Comparison of ENCODE assay signal across 8 cellular contexts in the genomic region with DNA sequence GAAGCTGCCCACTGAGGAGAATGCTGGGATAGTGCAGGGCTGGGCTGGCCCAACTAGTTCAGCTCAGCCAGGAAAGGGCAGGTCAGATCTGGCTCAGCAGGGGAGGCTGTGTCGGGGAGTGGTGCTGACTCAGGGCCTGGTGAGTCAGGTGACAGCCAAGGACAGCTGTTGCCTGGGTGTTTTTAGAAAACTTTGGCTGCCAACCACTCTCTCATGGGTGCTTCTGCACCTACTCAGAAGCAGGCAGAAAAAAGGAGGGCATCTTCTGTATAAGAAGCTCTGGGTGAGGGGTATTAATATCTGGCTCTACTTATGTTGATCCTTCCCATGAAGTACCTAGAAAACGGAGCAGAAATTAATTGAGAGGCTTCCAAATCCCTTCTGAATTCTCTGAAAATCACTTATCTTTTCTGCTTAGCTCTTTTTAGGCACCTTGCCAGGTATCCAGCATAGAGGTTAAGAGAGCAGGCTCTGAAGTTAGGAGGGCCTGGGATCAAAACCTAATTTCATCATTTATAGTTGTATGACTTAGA. TPM values are rescaled to one million over a fixed set of nuclear protein-coding genes. Genes with fewer than 3 reads are reported as not detected.
DNase-seq lines count a peak whose midpoint lies in the region; ATAC-seq, FAIRE-seq and TF ChIP-seq lines count a peak whose summit lies in the region.

No MANE protein-coding gene starts in this region.

- H4K20me1 ChIP-seq in mammary epithelial cell (ENCODE audit: insufficient read depth, low read length) (no peaks in the 10 kb centered on the region), HepG2 (ENCODE audit: insufficient read depth, low read length) (no peaks in the 10 kb centered on the region)

- no TSS peak for BruUV-seq in Panc1 (replicated peaks; lab: Mats Ljungman, UMichigan)
- BruUV-seq in mammary epithelial cell (replicated peaks; lab: Mats Ljungman, UMichigan), result no TSS peak
- no TSS peak for BruUV-seq in HepG2 (replicated peaks; lab: Mats Ljungman, UMichigan)

- H3K27me3 ChIP-seq in Panc1 (ENCODE audit: control insufficient read depth, insufficient read depth, low read length), result no peaks in the 10 kb centered on the region
- H3K27me3 ChIP-seq in mammary epithelial cell (ENCODE audit: insufficient read depth, low read length), result no peaks in the 10 kb centered on the region
- peaks cover 2 to 16% of the 10 kb centered on the region in 2 experiments; a peak in 2 of 5 replicates for H3K27me3 ChIP-seq in HepG2 (ENCODE audit: control insufficient read depth in 1 of 2, insufficient read depth in 2 of 2, low read length in 2 of 2)

- no peak for TF ChIP-seq RAD21 in HepG2 (CRISPR knock-in tag; IDR thresholded peaks at IDR 0.05)

- CTCF ChIA-PET in Panc1 (lab: Charles Lee) (interaction anchor here (0.6 kb wide), 1 partner anchor 10 kb away, joined by 4 read pairs; no protein-coding TSS in a partner anchor), mammary epithelial cell (lab: Charles Lee; ENCODE audit: low non-redundant PET) (interaction anchor here (0.6 kb wide), 3 partner anchors 9 to 58 kb away, joined by 3 to 5 read pairs (median 5); no protein-coding TSS in a partner anchor), HepG2 (lab: Yijun Ruan, JAX; ENCODE audit: low intra/inter-chr PET ratio, low total read pairs) (no interaction called here)

- H3K4me2 ChIP-seq in mammary epithelial cell (ENCODE audit: insufficient read depth, low read depth, low read length) (no peak overlapping the region), HepG2 (ENCODE audit: low read depth, low read length) (peak overlapping the region; percentile 21)

- H3K27ac ChIP-seq in Panc1 (ENCODE audit: low read length), result peak overlapping the region; percentile 57
- H3K27ac ChIP-seq in mammary epithelial cell (ENCODE audit: insufficient read depth, low read depth, low read length), result peak overlapping the region; percentile 81
- no peak overlapping the region for H3K27ac ChIP-seq in HepG2 (ENCODE audit: extremely low read length, insufficient read depth, low read length)

- H3K79me2 ChIP-seq in mammary epithelial cell (ENCODE audit: insufficient read depth, low read length) (no peaks in the 10 kb centered on the region), HepG2 (ENCODE audit: insufficient read depth, low read length) (no peaks in the 10 kb centered on the region)

- intact Hi-C loops in Panc1 (cut with micrococcal nuclease; ENCODE audit: unreplicated experiment), result no loop called here
- intact Hi-C loops in mammary epithelial cell (cut with micrococcal nuclease), result loop anchor here (1.0 to 2.0 kb wide), 3 partner anchors 9 to 19 kb away; no protein-coding TSS in a partner anchor
- intact Hi-C loops in HepG2 (cut with micrococcal nuclease; ENCODE audit: unreplicated experiment), result loop anchor here (2.0 kb wide), 1 partner anchor 63 kb away; no protein-coding TSS in a partner anchor

- in situ Hi-C loops in Panc1 (cut with HindIII; ENCODE audit: low pct_unique_long_range_greater_than_20kb, low sequenced_read_pairs), result no loop called here
- in situ Hi-C loops in mammary epithelial cell (cut with MboI; ENCODE audit: low sequenced_read_pairs in 2 of 2), result no loop called here
- in situ Hi-C loops in HepG2 (cut with HindIII; ENCODE audit: extremely low pct_ligation_motif_present, low pct_unique_long_range_greater_than_20kb), result no loop called here

- H2AFZ ChIP-seq in mammary epithelial cell (ENCODE audit: low read depth, low read length) (peak overlapping the region; percentile 29), HepG2 (ENCODE audit: low read length) (no peak overlapping the region)

- H3K36me3 ChIP-seq in Panc1 (ENCODE audit: control insufficient read depth, insufficient read depth, low read length), result no peaks in the 10 kb centered on the region
- H3K36me3 ChIP-seq in mammary epithelial cell (ENCODE audit: insufficient read depth, low read length), result no peaks in the 10 kb centered on the region
- H3K36me3 ChIP-seq in HepG2 (replicated peaks in 1 of 2; ENCODE audit: control insufficient read depth in 1 of 2, insufficient read depth in 2 of 2, low read length in 2 of 2), result no peaks in the 10 kb centered on the region

- dilution Hi-C loops in mammary epithelial cell (cut with HindIII; ENCODE audit: low sequenced_read_pairs), result no loop called here

- H3K9me3 ChIP-seq in Panc1 (ENCODE audit: control insufficient read depth, insufficient read depth, low read depth, low read length) (no peaks in the 10 kb centered on the region), mammary epithelial cell (replicated peaks; ENCODE audit: insufficient read depth, low read length) (no peaks in the 10 kb centered on the region), HepG2 (ENCODE audit: low read length) (no peaks in the 10 kb centered on the region)

- POLR2A ChIA-PET in Panc1 (lab: Charles Lee), result interaction anchor here (0.5 to 1.2 kb wide), 5 partner anchors 70 to 394 kb away, joined by 3 to 7 read pairs (median 5); a partner anchor contains a TSS
- POLR2A ChIA-PET in HepG2 (lab: Yijun Ruan, JAX), result interaction anchor here (1.1 to 2.7 kb wide), 2 partner anchors 15 to 23 kb away, joined by 3 to 23 read pairs; a partner anchor contains a TSS

- H3K9ac ChIP-seq in mammary epithelial cell (ENCODE audit: insufficient read depth, low read length), result peak overlapping the region; percentile 37
- no peak overlapping the region for H3K9ac ChIP-seq in HepG2 (ENCODE audit: insufficient read depth, low read depth, low read length)

- H3K4me1 ChIP-seq in Panc1 (ENCODE audit: control insufficient read depth, insufficient read depth, low read length), result peaks cover 26% of the 10 kb centered on the region
- H3K4me1 ChIP-seq in mammary epithelial cell (ENCODE audit: insufficient read depth, low read length), result peaks cover 17% of the 10 kb centered on the region
- H3K4me1 ChIP-seq in HepG2 (ENCODE audit: insufficient read depth, low read length), result peaks cover 35% of the 10 kb centered on the region

- H3K4me3 ChIP-seq in HFF-Myc (replicated peaks; ENCODE audit: low read depth, low read length) (no peak overlapping the region), Panc1 (ENCODE audit: low read depth in 2 of 2, low read length in 2 of 2) (no peak overlapping the region), mammary epithelial cell (replicated peaks in 1 of 3; ENCODE audit: insufficient read depth in 1 of 3, low read depth in 2 of 3, low read length in 3 of 3) (no peak overlapping the region), HepG2 (replicated peaks in 1 of 3; ENCODE audit: insufficient read depth in 1 of 3, low read depth in 2 of 3, low read length in 3 of 3) (no peak overlapping the region)

- FAIRE-seq in HepG2 (lab: Jason Lieb, UNC), result peak; percentile 49

- 7% methylated on average over 2 of the region's 2 CpGs for WGBS in mammary epithelial cell (ENCODE audit: low coverage, missing lambda C conversion rate)
- WGBS in HepG2 (ENCODE audit: low lambda C conversion rate), result 0% methylated on average over 2 of the region's 2 CpGs

- no peak for TF ChIP-seq EP300 in HepG2 (IDR thresholded peaks at IDR 0.05; ENCODE audit: low read depth in 2 of 2, low read length in 2 of 2)
- TF ChIP-seq EP300 in HepG2 (CRISPR knock-in tag; IDR thresholded peaks at IDR 0.05; ENCODE audit: borderline replicate concordance), result no peak

- TF ChIP-seq CTCF in HFF-Myc (IDR thresholded peaks at IDR 0.05; ENCODE audit: low read depth, low read length, missing control alignments), result no peak
- TF ChIP-seq CTCF in Panc1 (IDR thresholded peaks at IDR 0.05), result no peak
- no peak for TF ChIP-seq CTCF in mammary epithelial cell (conservative IDR thresholded peaks at IDR 0.05 in 1 of 2, IDR thresholded peaks at IDR 0.05 in 1 of 2; ENCODE audit: extremely low read depth in 1 of 2, insufficient read depth in 1 of 2, low read depth in 1 of 2, low read length in 2 of 2)
- no peak for TF ChIP-seq CTCF in HepG2 (CRISPR knock-in tag; IDR thresholded peaks at IDR 0.05)

- ATAC-seq in Panc1 (peak; percentile 98), HepG2 (peak; percentile 94), GM21367 (IDR thresholded peaks at IDR 0.05; ENCODE audit: unreplicated experiment) (no peak)

- DNase-seq in Ammon's horn (ENCODE audit: low spot score), result peak; percentile 68
- peak; percentile 63 for DNase-seq in HFF-Myc (ENCODE audit: extremely low read depth, low read depth)
- DNase-seq in Panc1 (ENCODE audit: low read depth, low spot score), result peak; percentile 83
- peak; percentile 95 for DNase-seq in mammary epithelial cell
- peak; percentile 48 for DNase-seq in HepG2 (ENCODE audit: low spot score)
- DNase-seq in stimulated activated CD4-positive, alpha-beta T cell treated with anti-CD3 and anti-CD28 coated beads, TNF-alpha, amount 100 ng/mL, for 48 hours (ENCODE audit: low read depth in 3 of 3), result peak in 2 of 3 donors; percentile 12 to 33
- no peak for DNase-seq in putamen (ENCODE audit: low spot score)

- TF ChIP-seq POLR2A in HepG2 (IDR thresholded peaks at IDR 0.05; ENCODE audit: insufficient read depth in 1 of 2, low read depth in 2 of 2, low read length in 2 of 2), result no peak

RNA-seq across cellular contexts. Expression of a gene that starts 15.6 kb away (rescaled TPM):
- 208 TPM for total RNA-seq in Panc1 (2021; ENCODE audit: unreplicated experiment)
- 153 TPM for polyA plus RNA-seq in Panc1 (2012; ENCODE audit: insufficient read length)
- total RNA-seq in mammary epithelial cell, result 100 to 1,000 TPM; 127 to 188 TPM
- 94.8 TPM for polyA plus RNA-seq in mammary epithelial cell
- 49.8 TPM for polyA minus RNA-seq in mammary epithelial cell
- total RNA-seq in HepG2 (2016; rRNA removed; fragmentation: Illumina TruSeq; extraction: Trizol), result 106 and 120 TPM in 2 replicates
- total RNA-seq in HepG2 (2016; cell fraction: cytosol; rRNA removed; fragmentation: Illumina TruSeq; extraction: Trizol; ENCODE audit: low read depth), result 19.3 and 24.2 TPM in 2 replicates
- total RNA-seq in HepG2 (2016; cell fraction: insoluble cytoplasmic fraction; rRNA removed; fragmentation: Illumina TruSeq; extraction: Trizol), result 113 and 116 TPM in 2 replicates
- total RNA-seq in HepG2 (2016; cell fraction: membrane; rRNA removed; fragmentation: Illumina TruSeq; extraction: Trizol), result 40.0 and 43.5 TPM in 2 replicates
- total RNA-seq in HepG2 (2016; cell fraction: nucleus; rRNA removed; fragmentation: Illumina TruSeq; extraction: Trizol), result 72.2 and 76.5 TPM in 2 replicates
- 39.0 and 48.2 TPM in 2 replicates for polyA plus RNA-seq in HepG2 (2011; rRNA removed)
- polyA plus RNA-seq in HepG2 (2011; cell fraction: cytosol; rRNA removed), result 33.3 and 40.9 TPM in 2 replicates
- 28.6 and 31.9 TPM in 2 replicates for polyA plus RNA-seq in HepG2 (2011; cell fraction: nucleus; rRNA removed)
- 98.5 and 102 TPM in 2 replicates for polyA plus RNA-seq in HepG2 (2012)
- polyA plus RNA-seq in HepG2 (2016; cell fraction: cytosol; fragmentation: Illumina TruSeq; extraction: Trizol; ENCODE audit: low read depth), result 18.0 and 27.8 TPM in 2 replicates
- polyA plus RNA-seq in HepG2 (2016; cell fraction: insoluble cytoplasmic fraction; fragmentation: Illumina TruSeq; extraction: Trizol; ENCODE audit: low read depth), result 113 and 118 TPM in 2 replicates
- polyA plus RNA-seq in HepG2 (2016; cell fraction: membrane; fragmentation: Illumina TruSeq; extraction: Trizol; ENCODE audit: low read depth), result 28.6 and 39.1 TPM in 2 replicates
- 112 and 122 TPM in 2 replicates for polyA plus RNA-seq in HepG2 (2016; cell fraction: nucleus; fragmentation: Illumina TruSeq; extraction: Trizol; ENCODE audit: insufficient read depth, low read depth)
- 42.7 and 61.6 TPM in 2 replicates for polyA minus RNA-seq in HepG2 (2011; rRNA and poly(A)+ RNA removed; ENCODE audit: low replicate concordance)
- polyA minus RNA-seq in HepG2 (2011; cell fraction: cytosol; rRNA and poly(A)+ RNA removed), result 82.0 and 98.0 TPM in 2 replicates
- 46.1 and 55.2 TPM in 2 replicates for polyA minus RNA-seq in HepG2 (2011; cell fraction: nucleus; rRNA and poly(A)+ RNA removed)

RNA-seq across cellular contexts. Expression of a gene that starts 36.0 kb away (rescaled TPM):
- total RNA-seq in Panc1 (2021; ENCODE audit: unreplicated experiment), result 55.7 TPM
- polyA plus RNA-seq in Panc1 (2012; ENCODE audit: insufficient read length), result 77.9 TPM
- 10 to 100 TPM; 30.7 to 35.3 TPM for total RNA-seq in mammary epithelial cell
- 9.1 TPM for polyA plus RNA-seq in mammary epithelial cell
- 30.3 TPM for polyA minus RNA-seq in mammary epithelial cell
- 3.4 and 3.6 TPM in 2 replicates for total RNA-seq in HepG2 (2016; rRNA removed; fragmentation: Illumina TruSeq; extraction: Trizol)
- 2.6 and 3.1 TPM in 2 replicates for total RNA-seq in HepG2 (2016; cell fraction: cytosol; rRNA removed; fragmentation: Illumina TruSeq; extraction: Trizol; ENCODE audit: low read depth)
- 3.3 and 4.2 TPM in 2 replicates for total RNA-seq in HepG2 (2016; cell fraction: insoluble cytoplasmic fraction; rRNA removed; fragmentation: Illumina TruSeq; extraction: Trizol)
- 6.0 and 7.0 TPM in 2 replicates for total RNA-seq in HepG2 (2016; cell fraction: membrane; rRNA removed; fragmentation: Illumina TruSeq; extraction: Trizol)
- total RNA-seq in HepG2 (2016; cell fraction: nucleus; rRNA removed; fragmentation: Illumina TruSeq; extraction: Trizol), result 3.7 TPM in 2 replicates
- polyA plus RNA-seq in HepG2 (2011; rRNA removed), result 4.8 and 4.9 TPM in 2 replicates
- polyA plus RNA-seq in HepG2 (2011; cell fraction: cytosol; rRNA removed), result 3.8 and 4.0 TPM in 2 replicates
- polyA plus RNA-seq in HepG2 (2011; cell fraction: nucleus; rRNA removed), result 3.6 and 4.6 TPM in 2 replicates
- polyA plus RNA-seq in HepG2 (2012), result 7.3 and 11.4 TPM in 2 replicates
- polyA plus RNA-seq in HepG2 (2016; cell fraction: cytosol; fragmentation: Illumina TruSeq; extraction: Trizol; ENCODE audit: low read depth), result 2.1 and 2.7 TPM in 2 replicates
- 3.7 and 4.9 TPM in 2 replicates for polyA plus RNA-seq in HepG2 (2016; cell fraction: insoluble cytoplasmic fraction; fragmentation: Illumina TruSeq; extraction: Trizol; ENCODE audit: low read depth)
- 6.1 and 6.3 TPM in 2 replicates for polyA plus RNA-seq in HepG2 (2016; cell fraction: membrane; fragmentation: Illumina TruSeq; extraction: Trizol; ENCODE audit: low read depth)
- polyA plus RNA-seq in HepG2 (2016; cell fraction: nucleus; fragmentation: Illumina TruSeq; extraction: Trizol; ENCODE audit: insufficient read depth, low read depth), result 4.6 and 4.7 TPM in 2 replicates
- polyA minus RNA-seq in HepG2 (2011; rRNA and poly(A)+ RNA removed; ENCODE audit: low replicate concordance), result 2.6 and 8.0 TPM in 2 replicates
- 3.7 and 5.7 TPM in 2 replicates for polyA minus RNA-seq in HepG2 (2011; cell fraction: cytosol; rRNA and poly(A)+ RNA removed)
- 5.5 and 7.8 TPM in 2 replicates for polyA minus RNA-seq in HepG2 (2011; cell fraction: nucleus; rRNA and poly(A)+ RNA removed)
